ENCODE assay signal across 32 cellular contexts in genomic region chr6:166527849-166528248, GRCh38.
"Had no signal": no experiment of that assay in that cellular context is flagged by ENCODE, and none has a peak within 500 bp of the region (broad histone marks: within the 10 kb centered on the region; RNA-seq: fewer than 3 reads in every experiment).

No MANE protein-coding gene starts in this region.

- H3K9me3 ChIP-seq: adrenal gland had no signal

- H3K4me3 ChIP-seq: adrenal gland had no signal

- ATAC-seq: activated CD8-positive, alpha-beta T cell treated with anti-CD3 and anti-CD28 coated beads for 36 hours; activated naive CD4-positive, alpha-beta T cell treated with anti-CD3 and anti-CD28 coated beads, Interleukin-2, amount 50 U/mL, for 72 hours; activated T-cell treated with anti-CD3 and anti-CD28 coated beads, Interleukin-2, amount 50 U/mL, for 4 hours; activated T-cell treated with anti-CD3 and anti-CD28 coated beads, Interleukin-2, amount 50 U/mL, for 72 hours; activated T-helper 17 cell treated with anti-CD3 and anti-CD28 coated beads, Interleukin-2, amount 50 U/mL, for 72 hours had no signal

- H3K27me3 ChIP-seq: adrenal gland had no signal

- H3K4me1 ChIP-seq: adrenal gland had no signal

- FAIRE-seq: astrocyte, TTC549 had no signal

- H3K27ac ChIP-seq: adrenal gland, VCaP had no signal

- H3K36me3 ChIP-seq: adrenal gland had no signal

- DNase-seq: activated B cell treated with CpG ODN at 0.5 μM for 24 hours; activated CD4-positive, alpha-beta memory T cell treated with anti-CD3 and anti-CD28 coated beads for 36 hours; activated CD4-positive, alpha-beta T cell treated with anti-CD3 and anti-CD28 coated beads for 4 hours; activated CD4-positive, alpha-beta T cell treated with anti-CD3 and anti-CD28 coated beads, Interleukin-2, amount 10 ng/mL, durations not matched to agents 24 days and 14 days; activated CD4-positive, alpha-beta T cell treated with anti-CD3 and anti-CD28 coated beads, Interleukin-2, amount 50 U/mL, for 1 hour; activated CD4-positive, alpha-beta T cell treated with anti-CD3 and anti-CD28 coated beads, Interleukin-2, amount 50 U/mL, for 4 hours; activated CD4-positive, CD25-positive, alpha-beta regulatory T cell treated with anti-CD3 and anti-CD28 coated beads, Interleukin-2, amount 50 U/mL, for 72 hours; activated CD8-positive, alpha-beta memory T cell treated with anti-CD3 and anti-CD28 coated beads, Interleukin-2, amount 50 U/mL, for 4 hours; activated CD8-positive, alpha-beta T cell treated with anti-CD3 and anti-CD28 coated beads for 36 hours; activated effector memory CD4-positive, alpha-beta T cell treated with anti-CD3 and anti-CD28 coated beads, Interleukin-2, amount 50 U/mL, for 16 hours; activated gamma-delta T cell treated with Interleukin-2 at 50 U/mL for 16 hours; activated naive CD4-positive, alpha-beta T cell; activated naive CD4-positive, alpha-beta T cell treated with anti-CD3 and anti-CD28 coated beads for 36 hours; activated naive CD4-positive, alpha-beta T cell treated with anti-CD3 and anti-CD28 coated beads, Interleukin-2, amount 50 U/mL, for 16 hours; activated naive CD8-positive, alpha-beta T cell treated with anti-CD3 and anti-CD28 coated beads for 36 hours; activated T-cell treated with anti-CD3 and anti-CD28 coated beads for 4 hours; activated T-cell treated with anti-CD3 and anti-CD28 coated beads, Interleukin-2, amount 50 U/mL, for 1 hour; activated T-cell treated with anti-CD3 and anti-CD28 coated beads, Interleukin-2, amount 50 U/mL, for 4 hours; activated T-cell treated with anti-CD3 and anti-CD28 coated beads, Interleukin-2, amount 50 U/mL, for 72 hours; adrenal gland; amniotic stem cell; aorta; central memory CD4-positive, alpha-beta T cell; cerebellar nuclear complex; T-helper 1 cell; T-helper 2 cell; T-helper 9 cell had no signal
